ENCODE assay signal across 8 cellular contexts in the genomic region with DNA sequence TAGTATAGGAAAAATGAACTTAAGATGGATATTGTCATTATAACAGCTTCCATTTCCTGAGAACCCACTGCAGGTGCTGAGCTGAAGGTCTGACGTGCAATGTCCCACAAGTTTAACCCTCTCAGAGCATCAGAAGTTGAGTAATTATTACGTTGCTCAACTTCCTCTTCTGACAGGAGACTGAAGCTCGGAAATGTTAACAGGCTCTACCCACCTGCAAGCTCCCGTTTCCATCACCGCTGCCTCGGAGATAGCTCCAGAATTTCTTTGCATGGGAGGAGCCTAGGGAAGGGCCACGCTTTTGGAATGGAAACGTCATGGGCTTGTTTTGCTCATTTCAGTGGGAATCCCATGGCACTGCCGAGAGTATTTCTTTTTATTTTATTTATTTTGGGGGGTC. TPM values are rescaled to one million over a fixed set of nuclear protein-coding genes. Genes with fewer than 3 reads are reported as not detected.
DNase-seq lines count a peak whose midpoint lies in the region; ATAC-seq and TF ChIP-seq lines count a peak whose summit lies in the region.

No MANE protein-coding gene starts in this region.

- intact Hi-C loops in breast epithelium (cut with DNase I; ENCODE audit: low total_unique reads): no loop called here
- intact Hi-C loops in psoas muscle (cut with DNase I): no loop called here
- intact Hi-C loops in Right ventricle myocardium superior (cut with DNase I): no loop called here

- no peak for TF ChIP-seq CTCF in breast epithelium (IDR thresholded peaks at IDR 0.05)
- TF ChIP-seq CTCF in psoas muscle (IDR thresholded peaks at IDR 0.05): no peak

- H3K4me1 ChIP-seq in breast epithelium: peaks cover 11 to 16% of the 10 kb centered on the region in 2 donors
- H3K4me1 ChIP-seq in psoas muscle: peaks cover 34% of the 10 kb centered on the region

- H3K9me3 ChIP-seq in breast epithelium: no peaks in the 10 kb centered on the region
- H3K9me3 ChIP-seq in psoas muscle: no peaks in the 10 kb centered on the region

- H3K4me3 ChIP-seq in breast epithelium: peak overlapping the region in 2 of 3 donors; percentile 64 to 79
- peak overlapping the region; percentile 76 for H3K4me3 ChIP-seq in psoas muscle

- TF ChIP-seq POLR2A in breast epithelium (IDR thresholded peaks at IDR 0.05): no peak

- H3K27ac ChIP-seq in breast epithelium (peak overlapping the region; percentile 9 to 90), psoas muscle (no peak overlapping the region)

- no peak for ATAC-seq in psoas muscle
- ATAC-seq in HG03571 (IDR thresholded peaks at IDR 0.05; ENCODE audit: unreplicated experiment): no peak
- ATAC-seq in Right ventricle myocardium superior (ENCODE audit: poor library complexity): no peak

- H3K27me3 ChIP-seq in breast epithelium (no peaks in the 10 kb centered on the region), psoas muscle (ENCODE audit: insufficient read depth in 3 of 3, low read length in 2 of 3) (peaks cover 0 to 21% (median 5%) of the 10 kb centered on the region in 3 donors)

- no peaks in the 10 kb centered on the region for H3K36me3 ChIP-seq in breast epithelium
- H3K36me3 ChIP-seq in psoas muscle (ENCODE audit: insufficient read depth in 1 of 2, low read depth in 1 of 2): no peaks in the 10 kb centered on the region

- 41 to 57% (median 47%) methylated on average over 9 of the region's 9 CpGs for WGBS in psoas muscle, 3 donors

- DNase-seq in NCI-H510A treated with DMSO at 0.1 percent for 48 hours (lab: John Stamatoyannopoulos, UW) (peak; percentile 51), NCI-H510A (lab: John Stamatoyannopoulos, UW) (no peak), NOMO-1 (lab: John Stamatoyannopoulos, UW; ENCODE audit: unreplicated experiment in 2 of 2) (peak; percentile 75 to 91), breast epithelium (ENCODE audit: low spot score in 2 of 2) (no peak), psoas muscle (no peak), hippocampal formation (lab: John Stamatoyannopoulos, UW) (no peak), Right ventricle myocardium superior (no peak)

RNA-seq across cellular contexts. Expression of a gene that starts 1.0 kb away (rescaled TPM):
- total RNA-seq in breast epithelium (10 to 100 TPM; 17.8 to 31.1 (median 27.4) TPM), psoas muscle (10 to 100 TPM; 67.5 to 98.2 (median 72.0) TPM), Right ventricle myocardium superior (66.7 TPM)
- 100 to 1,000 TPM in 2 of 3 donors, 10 to 100 TPM in 1; 92.9 to 178 (median 112) TPM for polyA plus RNA-seq in psoas muscle

RNA-seq across cellular contexts. Expression of a gene that starts 4.0 kb away (rescaled TPM):
- under 1 TPM in 1 of 3 donors, not detected in 2; 0.48 TPM for total RNA-seq in breast epithelium
- total RNA-seq in psoas muscle: not detected
- not detected for polyA plus RNA-seq in psoas muscle
- not detected for total RNA-seq in Right ventricle myocardium superior

RNA-seq across cellular contexts. Expression of a gene that starts 17.0 kb away (rescaled TPM):
- 10 to 100 TPM; 11.2 to 24.4 (median 21.6) TPM for total RNA-seq in breast epithelium
- 10 to 100 TPM in 1 of 4 donors, 1 to 10 TPM in 3; 6.3 to 11.9 (median 8.6) TPM for total RNA-seq in psoas muscle
- polyA plus RNA-seq in psoas muscle: 10 to 100 TPM in 2 of 3 donors, 1 to 10 TPM in 1; 8.0 to 20.2 (median 14.9) TPM
- total RNA-seq in Right ventricle myocardium superior: 7.9 TPM

RNA-seq across cellular contexts. Expression of a gene that starts 40.5 kb away (rescaled TPM):
- total RNA-seq in breast epithelium: 10 to 100 TPM in 1 of 3 donors, 1 to 10 TPM in 2; 4.4 to 35.1 (median 9.9) TPM
- total RNA-seq in psoas muscle: 1 to 10 TPM in 1 of 4 donors, under 1 TPM in 3; 0.27 to 1.1 (median 0.50) TPM
- under 1 TPM; 0.03 to 0.52 (median 0.34) TPM for polyA plus RNA-seq in psoas muscle
- 0.89 TPM for total RNA-seq in Right ventricle myocardium superior

Comparison
In these comparisons a context has a peak if more than half of its experiments do, and no peak if none do; other contexts are left out.
1. DNase-seq: peak in NCI-H510A treated with DMSO at 0.1 percent for 48 hours (single experiment) and NOMO-1 (2 of 2); none in NCI-H510A (single experiment), breast epithelium (0 of 2), psoas muscle (0 of 2), hippocampal formation (0 of 2) and Right ventricle myocardium superior (single experiment).